In genomic region chr12:124510301-124510970, GRCh38 we compare ENCODE assay signal across 1 cellular context.
TF ChIP-seq lines count a peak whose summit lies in the region.

No MANE protein-coding gene starts in this region.

TF ChIP-seq in HepG2, 621 proteins besides CTCF, POLR2A, EP300 and RAD21 (continued from another document and continues in another):
- TF ChIP-seq ZNF512 (CRISPR knock-in tag; IDR thresholded peaks at IDR 0.05) (no peak), NFE2 (CRISPR knock-in tag; IDR thresholded peaks at IDR 0.05) (no peak), RFXAP (CRISPR knock-in tag; IDR thresholded peaks at IDR 0.05; ENCODE audit: borderline replicate concordance) (no peak), RBAK (CRISPR knock-in tag; IDR thresholded peaks at IDR 0.05) (no peak), TBX2 (CRISPR knock-in tag; IDR thresholded peaks at IDR 0.05; ENCODE audit: borderline replicate concordance) (0 out of 2 replicates have a peak, but pooled peaks have one; percentile 28), TMF1 (CRISPR knock-in tag; IDR thresholded peaks at IDR 0.05; ENCODE audit: low read depth) (0 out of 2 replicates have a peak, but pooled peaks have one; percentile 3), EZH2 (conservative IDR thresholded peaks at IDR 0.05; ENCODE audit: low read depth, low read length) (no peak), ZNF20 (CRISPR knock-in tag; IDR thresholded peaks at IDR 0.05) (no peak), JDP2 (CRISPR knock-in tag; IDR thresholded peaks at IDR 0.05; ENCODE audit: borderline replicate concordance) (no peak), NRL (CRISPR knock-in tag; IDR thresholded peaks at IDR 0.05; ENCODE audit: borderline replicate concordance) (peak; percentile 19), ZNF776 (CRISPR knock-in tag; IDR thresholded peaks at IDR 0.05) (peak; percentile 26; the same call in 1 of the 2 replicates), SMARCE1 (IDR thresholded peaks at IDR 0.05; ENCODE audit: borderline replicate concordance) (no peak), ZNF563 (CRISPR knock-in tag; IDR thresholded peaks at IDR 0.05) (no peak), ZNF496 (CRISPR knock-in tag; IDR thresholded peaks at IDR 0.05; ENCODE audit: insufficient replicate concordance) (no peak), KDM6A (CRISPR knock-in tag; IDR thresholded peaks at IDR 0.05; ENCODE audit: low read depth) (no peak), FOXO1 (CRISPR knock-in tag; IDR thresholded peaks at IDR 0.05) (no peak), GTF2F1 (IDR thresholded peaks at IDR 0.05; ENCODE audit: low read length) (no peak), ATRX (CRISPR knock-in tag; IDR thresholded peaks at IDR 0.05; ENCODE audit: borderline replicate concordance) (no peak), ZNF354B (CRISPR knock-in tag; IDR thresholded peaks at IDR 0.05) (no peak), TFAP4 (IDR thresholded peaks at IDR 0.05; ENCODE audit: borderline replicate concordance, low read depth) (peak; percentile 42; the same call in 1 of the 2 replicates), DZIP1 (CRISPR knock-in tag; IDR thresholded peaks at IDR 0.05) (no peak), ZBTB25 (CRISPR knock-in tag; IDR thresholded peaks at IDR 0.05) (no peak), GLI4 (CRISPR knock-in tag; IDR thresholded peaks at IDR 0.05; ENCODE audit: borderline replicate concordance) (no peak), SPEN (CRISPR knock-in tag; IDR thresholded peaks at IDR 0.05; ENCODE audit: low read depth) (no peak), SP1 (IDR thresholded peaks at IDR 0.05) (no peak), SP1 (CRISPR knock-in tag; IDR thresholded peaks at IDR 0.05) (no peak), ARHGAP35 (CRISPR knock-in tag; IDR thresholded peaks at IDR 0.05; ENCODE audit: borderline replicate concordance) (no peak), RCOR2 (CRISPR knock-in tag; IDR thresholded peaks at IDR 0.05) (peak; percentile 92), FOSL1 (CRISPR knock-in tag; IDR thresholded peaks at IDR 0.05; ENCODE audit: borderline replicate concordance) (no peak), CHD2 (IDR thresholded peaks at IDR 0.05; ENCODE audit: low read depth, low read length) (no peak), RBM39 (IDR thresholded peaks at IDR 0.05; ENCODE audit: low read depth, low read length, poor library complexity, severe bottlenecking) (peak; percentile 72), ZMYM2 (CRISPR knock-in tag; IDR thresholded peaks at IDR 0.05) (peak; percentile 77), PHB2 (IDR thresholded peaks at IDR 0.05; ENCODE audit: partially characterized antibody) (no peak), MAFG (CRISPR knock-in tag; IDR thresholded peaks at IDR 0.05) (no peak), ZNF577 (CRISPR knock-in tag; IDR thresholded peaks at IDR 0.05; ENCODE audit: borderline replicate concordance, low read depth) (no peak), CREM (IDR thresholded peaks at IDR 0.05) (no peak), CREM (CRISPR knock-in tag; IDR thresholded peaks at IDR 0.05) (no peak), GTF3A (CRISPR knock-in tag; conservative IDR thresholded peaks at IDR 0.05) (no peak), ZNF18 (CRISPR knock-in tag; IDR thresholded peaks at IDR 0.05; ENCODE audit: insufficient replicate concordance) (no peak), ZNF292 (CRISPR knock-in tag; IDR thresholded peaks at IDR 0.05; ENCODE audit: borderline replicate concordance, low read depth) (no peak), SIX1 (CRISPR knock-in tag; IDR thresholded peaks at IDR 0.05; ENCODE audit: borderline replicate concordance) (no peak), FOXM1 (CRISPR knock-in tag; IDR thresholded peaks at IDR 0.05) (no peak), KLF11 (CRISPR knock-in tag; IDR thresholded peaks at IDR 0.05) (no peak), ZMAT3 (CRISPR knock-in tag; conservative IDR thresholded peaks at IDR 0.05) (no peak), ZNF629 (CRISPR knock-in tag; conservative IDR thresholded peaks at IDR 0.05) (peak; percentile 97)
- TF ChIP-seq, protein P1, sequence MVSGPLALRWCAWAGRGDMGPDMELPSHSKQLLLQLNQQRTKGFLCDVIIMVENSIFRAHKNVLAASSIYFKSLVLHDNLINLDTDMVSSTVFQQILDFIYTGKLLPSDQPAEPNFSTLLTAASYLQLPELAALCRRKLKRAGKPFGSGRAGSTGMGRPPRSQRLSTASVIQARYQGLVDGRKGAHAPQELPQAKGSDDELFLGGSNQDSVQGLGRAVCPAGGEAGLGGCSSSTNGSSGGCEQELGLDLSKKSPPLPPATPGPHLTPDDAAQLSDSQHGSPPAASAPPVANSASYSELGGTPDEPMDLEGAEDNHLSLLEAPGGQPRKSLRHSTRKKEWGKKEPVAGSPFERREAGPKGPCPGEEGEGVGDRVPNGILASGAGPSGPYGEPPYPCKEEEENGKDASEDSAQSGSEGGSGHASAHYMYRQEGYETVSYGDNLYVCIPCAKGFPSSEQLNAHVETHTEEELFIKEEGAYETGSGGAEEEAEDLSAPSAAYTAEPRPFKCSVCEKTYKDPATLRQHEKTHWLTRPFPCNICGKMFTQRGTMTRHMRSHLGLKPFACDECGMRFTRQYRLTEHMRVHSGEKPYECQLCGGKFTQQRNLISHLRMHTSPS (CRISPR knock-in tag; IDR thresholded peaks at IDR 0.05; ENCODE audit: low read depth), result peak; percentile 66; the same call in 1 of the 2 replicates
- TF ChIP-seq, protein P2, sequence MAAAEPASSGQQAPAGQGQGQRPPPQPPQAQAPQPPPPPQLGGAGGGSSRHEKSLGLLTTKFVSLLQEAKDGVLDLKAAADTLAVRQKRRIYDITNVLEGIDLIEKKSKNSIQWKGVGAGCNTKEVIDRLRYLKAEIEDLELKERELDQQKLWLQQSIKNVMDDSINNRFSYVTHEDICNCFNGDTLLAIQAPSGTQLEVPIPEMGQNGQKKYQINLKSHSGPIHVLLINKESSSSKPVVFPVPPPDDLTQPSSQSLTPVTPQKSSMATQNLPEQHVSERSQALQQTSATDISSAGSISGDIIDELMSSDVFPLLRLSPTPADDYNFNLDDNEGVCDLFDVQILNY (CRISPR knock-in tag; conservative IDR thresholded peaks at IDR 0.05), result no peak
- TF ChIP-seq, protein P3, sequence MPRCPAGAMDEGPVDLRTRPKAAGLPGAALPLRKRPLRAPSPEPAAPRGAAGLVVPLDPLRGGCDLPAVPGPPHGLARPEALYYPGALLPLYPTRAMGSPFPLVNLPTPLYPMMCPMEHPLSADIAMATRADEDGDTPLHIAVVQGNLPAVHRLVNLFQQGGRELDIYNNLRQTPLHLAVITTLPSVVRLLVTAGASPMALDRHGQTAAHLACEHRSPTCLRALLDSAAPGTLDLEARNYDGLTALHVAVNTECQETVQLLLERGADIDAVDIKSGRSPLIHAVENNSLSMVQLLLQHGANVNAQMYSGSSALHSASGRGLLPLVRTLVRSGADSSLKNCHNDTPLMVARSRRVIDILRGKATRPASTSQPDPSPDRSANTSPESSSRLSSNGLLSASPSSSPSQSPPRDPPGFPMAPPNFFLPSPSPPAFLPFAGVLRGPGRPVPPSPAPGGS (CRISPR knock-in tag; IDR thresholded peaks at IDR 0.05), result no peak
- TF ChIP-seq, protein P4, sequence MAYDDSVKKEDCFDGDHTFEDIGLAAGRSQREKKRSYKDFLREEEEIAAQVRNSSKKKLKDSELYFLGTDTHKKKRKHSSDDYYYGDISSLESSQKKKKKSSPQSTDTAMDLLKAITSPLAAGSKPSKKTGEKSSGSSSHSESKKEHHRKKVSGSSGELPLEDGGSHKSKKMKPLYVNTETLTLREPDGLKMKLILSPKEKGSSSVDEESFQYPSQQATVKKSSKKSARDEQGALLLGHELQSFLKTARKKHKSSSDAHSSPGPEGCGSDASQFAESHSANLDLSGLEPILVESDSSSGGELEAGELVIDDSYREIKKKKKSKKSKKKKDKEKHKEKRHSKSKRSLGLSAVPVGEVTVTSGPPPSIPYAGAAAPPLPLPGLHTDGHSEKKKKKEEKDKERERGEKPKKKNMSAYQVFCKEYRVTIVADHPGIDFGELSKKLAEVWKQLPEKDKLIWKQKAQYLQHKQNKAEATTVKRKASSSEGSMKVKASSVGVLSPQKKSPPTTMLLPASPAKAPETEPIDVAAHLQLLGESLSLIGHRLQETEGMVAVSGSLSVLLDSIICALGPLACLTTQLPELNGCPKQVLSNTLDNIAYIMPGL (CRISPR knock-in tag; IDR thresholded peaks at IDR 0.05; ENCODE audit: borderline replicate concordance in 1 of 2, low read depth in 1 of 2), result peak; percentile 41 to 54; a peak in 1 of 4 replicates
- TF ChIP-seq, protein P5, sequence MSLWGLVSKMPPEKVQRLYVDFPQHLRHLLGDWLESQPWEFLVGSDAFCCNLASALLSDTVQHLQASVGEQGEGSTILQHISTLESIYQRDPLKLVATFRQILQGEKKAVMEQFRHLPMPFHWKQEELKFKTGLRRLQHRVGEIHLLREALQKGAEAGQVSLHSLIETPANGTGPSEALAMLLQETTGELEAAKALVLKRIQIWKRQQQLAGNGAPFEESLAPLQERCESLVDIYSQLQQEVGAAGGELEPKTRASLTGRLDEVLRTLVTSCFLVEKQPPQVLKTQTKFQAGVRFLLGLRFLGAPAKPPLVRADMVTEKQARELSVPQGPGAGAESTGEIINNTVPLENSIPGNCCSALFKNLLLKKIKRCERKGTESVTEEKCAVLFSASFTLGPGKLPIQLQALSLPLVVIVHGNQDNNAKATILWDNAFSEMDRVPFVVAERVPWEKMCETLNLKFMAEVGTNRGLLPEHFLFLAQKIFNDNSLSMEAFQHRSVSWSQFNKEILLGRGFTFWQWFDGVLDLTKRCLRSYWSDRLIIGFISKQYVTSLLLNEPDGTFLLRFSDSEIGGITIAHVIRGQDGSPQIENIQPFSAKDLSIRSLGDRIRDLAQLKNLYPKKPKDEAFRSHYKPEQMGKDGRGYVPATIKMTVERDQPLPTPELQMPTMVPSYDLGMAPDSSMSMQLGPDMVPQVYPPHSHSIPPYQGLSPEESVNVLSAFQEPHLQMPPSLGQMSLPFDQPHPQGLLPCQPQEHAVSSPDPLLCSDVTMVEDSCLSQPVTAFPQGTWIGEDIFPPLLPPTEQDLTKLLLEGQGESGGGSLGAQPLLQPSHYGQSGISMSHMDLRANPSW (CRISPR knock-in tag; IDR thresholded peaks at IDR 0.05; ENCODE audit: borderline replicate concordance), result no peak
- TF ChIP-seq, protein P6, sequence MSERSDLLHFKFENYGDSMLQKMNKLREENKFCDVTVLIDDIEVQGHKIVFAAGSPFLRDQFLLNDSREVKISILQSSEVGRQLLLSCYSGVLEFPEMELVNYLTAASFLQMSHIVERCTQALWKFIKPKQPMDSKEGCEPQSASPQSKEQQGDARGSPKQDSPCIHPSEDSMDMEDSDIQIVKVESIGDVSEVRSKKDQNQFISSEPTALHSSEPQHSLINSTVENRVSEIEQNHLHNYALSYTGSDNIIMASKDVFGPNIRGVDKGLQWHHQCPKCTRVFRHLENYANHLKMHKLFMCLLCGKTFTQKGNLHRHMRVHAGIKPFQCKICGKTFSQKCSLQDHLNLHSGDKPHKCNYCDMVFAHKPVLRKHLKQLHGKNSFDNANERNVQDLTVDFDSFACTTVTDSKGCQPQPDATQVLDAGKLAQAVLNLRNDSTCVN (CRISPR knock-in tag; IDR thresholded peaks at IDR 0.05; ENCODE audit: borderline replicate concordance), result no peak
